Comparison of ENCODE assay signal across 1 cellular context in the genomic region with DNA sequence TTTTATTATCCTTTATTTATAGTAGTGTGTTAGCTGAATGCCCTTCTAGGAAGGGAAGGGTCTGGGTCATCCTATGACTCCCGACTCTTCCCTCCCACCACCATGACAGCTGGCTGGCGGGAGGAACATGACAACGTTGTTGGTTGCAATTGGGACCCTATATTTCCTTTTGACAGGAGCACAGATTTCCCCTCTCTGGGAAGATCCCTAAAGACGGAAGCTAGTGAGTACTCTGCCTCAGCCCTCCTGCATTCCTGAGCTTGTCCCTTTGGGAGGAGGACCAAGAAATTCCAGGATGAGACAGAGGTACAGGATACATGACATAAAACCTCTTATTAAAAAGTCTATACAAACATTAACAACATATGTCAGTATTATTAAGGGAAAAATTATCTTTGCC.
TF ChIP-seq lines count a peak whose summit lies in the region.

No MANE protein-coding gene starts in this region.

TF ChIP-seq in GM23338, 12 proteins besides CTCF, POLR2A, EP300 and RAD21 (continued from another document):
- no peak for TF ChIP-seq ZNF462 (CRISPR knock-in tag; IDR thresholded peaks at IDR 0.05)
- TF ChIP-seq POLR2AphosphoS5 (IDR thresholded peaks at IDR 0.05; ENCODE audit: low read depth) = no peak
- TF ChIP-seq ZNF114 (CRISPR knock-in tag; IDR thresholded peaks at IDR 0.05) = no peak
- no peak for TF ChIP-seq EZH2phosphoT487 (IDR thresholded peaks at IDR 0.05; ENCODE audit: unreplicated experiment)
- no peak for TF ChIP-seq CREB1 (CRISPR knock-in tag; IDR thresholded peaks at IDR 0.05; ENCODE audit: low read depth)
- TF ChIP-seq, protein P1, sequence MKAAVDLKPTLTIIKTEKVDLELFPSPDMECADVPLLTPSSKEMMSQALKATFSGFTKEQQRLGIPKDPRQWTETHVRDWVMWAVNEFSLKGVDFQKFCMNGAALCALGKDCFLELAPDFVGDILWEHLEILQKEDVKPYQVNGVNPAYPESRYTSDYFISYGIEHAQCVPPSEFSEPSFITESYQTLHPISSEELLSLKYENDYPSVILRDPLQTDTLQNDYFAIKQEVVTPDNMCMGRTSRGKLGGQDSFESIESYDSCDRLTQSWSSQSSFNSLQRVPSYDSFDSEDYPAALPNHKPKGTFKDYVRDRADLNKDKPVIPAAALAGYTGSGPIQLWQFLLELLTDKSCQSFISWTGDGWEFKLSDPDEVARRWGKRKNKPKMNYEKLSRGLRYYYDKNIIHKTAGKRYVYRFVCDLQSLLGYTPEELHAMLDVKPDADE (IDR thresholded peaks at IDR 0.05) = no peak
